ENCODE assay signal across 11 cellular contexts in the genomic region with DNA sequence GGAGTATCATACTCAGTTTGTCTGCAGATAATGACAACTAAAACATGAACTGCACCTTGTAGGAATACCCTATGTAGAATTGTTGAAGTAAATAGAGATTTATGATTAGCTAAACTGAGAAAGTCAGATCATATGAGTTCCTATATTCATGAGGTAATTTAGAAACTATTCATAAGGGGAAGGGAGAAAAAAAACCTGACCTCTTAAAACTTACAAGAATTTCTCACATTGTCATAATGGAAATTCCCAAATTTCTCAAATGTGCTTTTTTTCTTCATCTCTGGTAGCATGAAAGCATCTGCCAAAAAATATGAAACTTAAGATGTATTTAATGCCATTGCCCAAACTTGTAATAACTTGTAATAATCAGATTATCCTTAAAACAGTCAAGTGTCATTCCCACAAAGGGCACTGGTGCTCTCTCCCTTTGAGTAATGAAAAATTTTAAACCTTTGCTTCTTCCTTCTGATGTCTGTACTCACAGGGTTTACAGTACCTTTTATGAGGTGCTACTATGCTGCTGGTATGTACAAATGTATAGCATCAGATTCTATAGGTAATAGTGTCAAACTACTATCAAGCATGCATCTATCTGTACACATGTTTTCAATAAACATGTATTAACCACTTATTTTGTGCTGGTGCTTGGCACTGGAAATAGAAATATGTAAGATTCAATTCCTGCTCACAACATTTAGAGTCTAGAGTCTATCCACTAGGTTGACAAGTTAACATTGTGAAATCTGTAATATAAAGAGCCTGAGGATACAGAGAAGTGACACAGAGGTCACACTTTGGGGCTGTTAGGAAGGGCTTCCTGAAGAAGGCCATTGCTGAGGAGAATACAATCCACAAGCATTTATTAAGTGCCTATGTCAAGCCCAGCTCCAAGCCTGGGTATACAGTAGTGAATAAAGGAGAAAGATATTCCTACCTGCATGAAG. TPM values are rescaled to one million over a fixed set of nuclear protein-coding genes. Genes with fewer than 3 reads are reported as not detected.
DNase-seq lines count a peak whose midpoint lies in the region; ATAC-seq, FAIRE-seq and TF ChIP-seq lines count a peak whose summit lies in the region.
"Had no signal": no experiment of that assay in that cellular context is flagged by ENCODE, and none has a peak within 500 bp of the region (broad histone marks: within the 10 kb centered on the region; RNA-seq: fewer than 3 reads in every experiment).

No MANE protein-coding gene starts in this region.

- in situ Hi-C loops in HepG2 (cut with HindIII; ENCODE audit: extremely low pct_ligation_motif_present, low pct_unique_long_range_greater_than_20kb): no loop called here

- BruUV-seq in HepG2 (replicated peaks; lab: Mats Ljungman, UMichigan): no TSS peak

- no peaks in the 10 kb centered on the region; a peak in 2 of 5 replicates for H3K27me3 ChIP-seq in HepG2 (ENCODE audit: control insufficient read depth in 1 of 2, insufficient read depth in 2 of 2, low read length in 2 of 2)
- no peaks in the 10 kb centered on the region for H3K27me3 ChIP-seq in right cardiac atrium (ENCODE audit: control insufficient read depth, insufficient read depth)
- H3K27me3 ChIP-seq: SJSA1 had no signal

- H3K27ac Mint-ChIP-seq in CD14-positive monocyte: peak overlapping the region; percentile 41 to 85 (median 71)
- H3K27ac Mint-ChIP-seq in activated naive CD8-positive, alpha-beta T cell treated with anti-CD3 and anti-CD28 coated beads, Interleukin-2, amount 50 U/mL, for 24 hours: peak overlapping the region; percentile 37

- no peaks in the 10 kb centered on the region for H3K36me3 ChIP-seq in HepG2 (replicated peaks in 1 of 2; ENCODE audit: control insufficient read depth in 1 of 2, insufficient read depth in 2 of 2, low read length in 2 of 2)
- H3K36me3 ChIP-seq: lower lobe of right lung, SJSA1 had no signal

- intact Hi-C loops in CD14-positive monocyte (cut with micrococcal nuclease) (loop anchor here in 1 of 2 donors (10.0 kb wide), 1 partner anchor 45 kb away; no protein-coding TSS in a partner anchor), HepG2 (cut with micrococcal nuclease; ENCODE audit: unreplicated experiment) (no loop called here), right cardiac atrium (cut with DNase I) (no loop called here)

- H3K27ac ChIP-seq in HepG2 (ENCODE audit: extremely low read length, insufficient read depth, low read length) (no peak overlapping the region), right cardiac atrium (ENCODE audit: low read length) (no peak overlapping the region)
- H3K27ac ChIP-seq: lower lobe of right lung, SJSA1 had no signal

- H3K9me3 ChIP-seq in HepG2 (ENCODE audit: low read length) (peaks cover 3% of the 10 kb centered on the region; the same call in 1 of the 2 replicates), right cardiac atrium (ENCODE audit: control insufficient read depth, low read length) (no peaks in the 10 kb centered on the region)
- H3K9me3 ChIP-seq: lower lobe of right lung, SJSA1 had no signal

- no peak overlapping the region for H3K9ac ChIP-seq in HepG2 (ENCODE audit: insufficient read depth, low read depth, low read length)

- FAIRE-seq in HepG2 (lab: Jason Lieb, UNC): no peak

- POLR2A ChIA-PET in HepG2 (lab: Yijun Ruan, JAX): no interaction called here

- TF ChIP-seq POLR2A in HepG2 (IDR thresholded peaks at IDR 0.05; ENCODE audit: insufficient read depth in 1 of 2, low read depth in 2 of 2, low read length in 2 of 2): no peak

- no peak for DNase-seq in CD14-positive monocyte (ENCODE audit: low spot score)
- DNase-seq in activated naive CD8-positive, alpha-beta T cell treated with anti-CD3 and anti-CD28 coated beads, Interleukin-2, amount 50 U/mL, for 24 hours: no peak
- DNase-seq in HepG2 (ENCODE audit: low spot score): no peak
- no peak for DNase-seq in right cardiac atrium
- no peak for DNase-seq in activated CD8-positive, alpha-beta memory T cell treated with anti-CD3 and anti-CD28 coated beads, Interleukin-2, amount 50 U/mL, for 48 hours
- DNase-seq: CD4-positive, CD25-positive, alpha-beta regulatory T cell; lower lobe of right lung had no signal

- H3K36me3 Mint-ChIP-seq in CD14-positive monocyte: peaks cover under 1 to 2% of the 10 kb centered on the region in 2 donors
- H3K36me3 Mint-ChIP-seq in activated naive CD8-positive, alpha-beta T cell treated with anti-CD3 and anti-CD28 coated beads, Interleukin-2, amount 50 U/mL, for 24 hours (ENCODE audit: low read depth): no peaks in the 10 kb centered on the region
- H3K36me3 Mint-ChIP-seq: CD4-positive, CD25-positive, alpha-beta regulatory T cell had no signal

- H3K4me1 ChIP-seq in HepG2 (ENCODE audit: insufficient read depth, low read length): peaks cover 17% of the 10 kb centered on the region
- H3K4me1 ChIP-seq in right cardiac atrium (ENCODE audit: control insufficient read depth, insufficient read depth, low read length): no peaks in the 10 kb centered on the region

- no peak for TF ChIP-seq RAD21 in HepG2 (CRISPR knock-in tag; IDR thresholded peaks at IDR 0.05)

- no peak overlapping the region for H3K4me3 ChIP-seq in HepG2 (replicated peaks in 1 of 3; ENCODE audit: insufficient read depth in 1 of 3, low read depth in 2 of 3, low read length in 3 of 3)
- H3K4me3 ChIP-seq in right cardiac atrium (ENCODE audit: low read length): no peak overlapping the region
- H3K4me3 ChIP-seq: lower lobe of right lung, SJSA1 had no signal

- peaks cover 0 to 4% (median 1%) of the 10 kb centered on the region in 3 donors for H3K27me3 Mint-ChIP-seq in CD14-positive monocyte (ENCODE audit: low read depth in 3 of 3)
- peaks cover 4% of the 10 kb centered on the region for H3K27me3 Mint-ChIP-seq in activated naive CD8-positive, alpha-beta T cell treated with anti-CD3 and anti-CD28 coated beads, Interleukin-2, amount 50 U/mL, for 24 hours

- peaks cover 38% of the 10 kb centered on the region for H3K4me1 Mint-ChIP-seq in CD14-positive monocyte
- H3K4me1 Mint-ChIP-seq in activated naive CD8-positive, alpha-beta T cell treated with anti-CD3 and anti-CD28 coated beads, Interleukin-2, amount 50 U/mL, for 24 hours: peaks cover 21% of the 10 kb centered on the region

- peaks cover 5 to 12% (median 10%) of the 10 kb centered on the region in 7 donors for H3K9me3 Mint-ChIP-seq in CD14-positive monocyte
- H3K9me3 Mint-ChIP-seq in activated naive CD8-positive, alpha-beta T cell treated with anti-CD3 and anti-CD28 coated beads, Interleukin-2, amount 50 U/mL, for 24 hours: no peaks in the 10 kb centered on the region

- TF ChIP-seq CTCF in CD14-positive monocyte (IDR thresholded peaks at IDR 0.05) (no peak), HepG2 (CRISPR knock-in tag; IDR thresholded peaks at IDR 0.05) (no peak)

- TF ChIP-seq EP300 in HepG2 (IDR thresholded peaks at IDR 0.05; ENCODE audit: low read depth in 2 of 2, low read length in 2 of 2): no peak
- no peak for TF ChIP-seq EP300 in HepG2 (CRISPR knock-in tag; IDR thresholded peaks at IDR 0.05; ENCODE audit: borderline replicate concordance)

- no peak overlapping the region for H3K4me3 Mint-ChIP-seq in CD14-positive monocyte
- H3K4me3 Mint-ChIP-seq in activated naive CD8-positive, alpha-beta T cell treated with anti-CD3 and anti-CD28 coated beads, Interleukin-2, amount 50 U/mL, for 24 hours: no peak overlapping the region
- H3K4me3 Mint-ChIP-seq: CD4-positive, CD25-positive, alpha-beta regulatory T cell had no signal

- CTCF ChIA-PET in HepG2 (lab: Yijun Ruan, JAX; ENCODE audit: low intra/inter-chr PET ratio, low total read pairs): no interaction called here

- H2AFZ ChIP-seq in HepG2 (ENCODE audit: low read length): no peak overlapping the region

- ATAC-seq in GM19023 (IDR thresholded peaks at IDR 0.05; ENCODE audit: unreplicated experiment) (peak; percentile 26), HG02884 (IDR thresholded peaks at IDR 0.05; ENCODE audit: unreplicated experiment) (peak; percentile 42), HepG2 (no peak), right cardiac atrium (no peak), HG02763 (IDR thresholded peaks at IDR 0.05; ENCODE audit: unreplicated experiment) (no peak)
- peak; percentile 47 for ATAC-seq in activated naive CD8-positive, alpha-beta T cell treated with anti-CD3 and anti-CD28 coated beads, Interleukin-2, amount 50 U/mL, for 24 hours

- no peaks in the 10 kb centered on the region for H4K20me1 ChIP-seq in HepG2 (ENCODE audit: insufficient read depth, low read length)

- H3K4me2 ChIP-seq in HepG2 (ENCODE audit: low read depth, low read length): no peak overlapping the region

- no peaks in the 10 kb centered on the region for H3K79me2 ChIP-seq in HepG2 (ENCODE audit: insufficient read depth, low read length)

RNA-seq across cellular contexts. Expression of a gene that starts 17.4 kb away (rescaled TPM):
- polyA plus RNA-seq in CD14-positive monocyte: 10 to 100 TPM; 43.0 to 49.7 TPM
- total RNA-seq in HepG2 (2016; rRNA removed; fragmentation: Illumina TruSeq; extraction: Trizol): 18.1 and 20.9 TPM in 2 replicates
- total RNA-seq in HepG2 (2016; cell fraction: cytosol; rRNA removed; fragmentation: Illumina TruSeq; extraction: Trizol; ENCODE audit: low read depth): 11.5 and 14.6 TPM in 2 replicates
- total RNA-seq in HepG2 (2016; cell fraction: insoluble cytoplasmic fraction; rRNA removed; fragmentation: Illumina TruSeq; extraction: Trizol): 15.8 and 19.6 TPM in 2 replicates
- 26.0 and 26.2 TPM in 2 replicates for total RNA-seq in HepG2 (2016; cell fraction: membrane; rRNA removed; fragmentation: Illumina TruSeq; extraction: Trizol)
- total RNA-seq in HepG2 (2016; cell fraction: nucleus; rRNA removed; fragmentation: Illumina TruSeq; extraction: Trizol): 20.6 and 21.4 TPM in 2 replicates
- 31.2 and 32.6 TPM in 2 replicates for polyA plus RNA-seq in HepG2 (2011; rRNA removed)
- 23.6 and 32.3 TPM in 2 replicates for polyA plus RNA-seq in HepG2 (2011; cell fraction: cytosol; rRNA removed)
- 11.3 and 11.9 TPM in 2 replicates for polyA plus RNA-seq in HepG2 (2011; cell fraction: nucleus; rRNA removed)
- 20.1 and 41.9 TPM in 2 replicates for polyA plus RNA-seq in HepG2 (2012)
- 18.7 and 22.4 TPM in 2 replicates for polyA plus RNA-seq in HepG2 (2016; cell fraction: cytosol; fragmentation: Illumina TruSeq; extraction: Trizol; ENCODE audit: low read depth)
- polyA plus RNA-seq in HepG2 (2016; cell fraction: insoluble cytoplasmic fraction; fragmentation: Illumina TruSeq; extraction: Trizol; ENCODE audit: low read depth): 19.3 and 21.9 TPM in 2 replicates
- polyA plus RNA-seq in HepG2 (2016; cell fraction: membrane; fragmentation: Illumina TruSeq; extraction: Trizol; ENCODE audit: low read depth): 22.0 and 22.8 TPM in 2 replicates
- 32.2 and 34.3 TPM in 2 replicates for polyA plus RNA-seq in HepG2 (2016; cell fraction: nucleus; fragmentation: Illumina TruSeq; extraction: Trizol; ENCODE audit: insufficient read depth, low read depth)
- polyA minus RNA-seq in HepG2 (2011; rRNA and poly(A)+ RNA removed; ENCODE audit: low replicate concordance): 30.9 and 36.6 TPM in 2 replicates
- 22.9 and 27.9 TPM in 2 replicates for polyA minus RNA-seq in HepG2 (2011; cell fraction: cytosol; rRNA and poly(A)+ RNA removed)
- 34.3 and 35.8 TPM in 2 replicates for polyA minus RNA-seq in HepG2 (2011; cell fraction: nucleus; rRNA and poly(A)+ RNA removed)
- total RNA-seq in right cardiac atrium: 10 to 100 TPM in 1 of 4 donors, 1 to 10 TPM in 3; 6.3 to 13.3 (median 9.0) TPM
- 4.7 TPM for polyA plus RNA-seq in right cardiac atrium

RNA-seq across cellular contexts. Expression of a gene that starts 29.2 kb away (rescaled TPM):
- polyA plus RNA-seq in CD14-positive monocyte: 10 to 100 TPM; 24.1 to 29.1 TPM
- 19.4 and 23.0 TPM in 2 replicates for total RNA-seq in HepG2 (2016; rRNA removed; fragmentation: Illumina TruSeq; extraction: Trizol)
- 12.6 and 12.8 TPM in 2 replicates for total RNA-seq in HepG2 (2016; cell fraction: cytosol; rRNA removed; fragmentation: Illumina TruSeq; extraction: Trizol; ENCODE audit: low read depth)
- total RNA-seq in HepG2 (2016; cell fraction: insoluble cytoplasmic fraction; rRNA removed; fragmentation: Illumina TruSeq; extraction: Trizol): 20.1 and 20.3 TPM in 2 replicates
- total RNA-seq in HepG2 (2016; cell fraction: membrane; rRNA removed; fragmentation: Illumina TruSeq; extraction: Trizol): 21.4 and 29.8 TPM in 2 replicates
- total RNA-seq in HepG2 (2016; cell fraction: nucleus; rRNA removed; fragmentation: Illumina TruSeq; extraction: Trizol): 19.1 and 24.0 TPM in 2 replicates
- 10.4 and 13.6 TPM in 2 replicates for polyA plus RNA-seq in HepG2 (2011; rRNA removed)
- 7.1 and 11.0 TPM in 2 replicates for polyA plus RNA-seq in HepG2 (2011; cell fraction: cytosol; rRNA removed)
- polyA plus RNA-seq in HepG2 (2011; cell fraction: nucleus; rRNA removed): 6.4 and 7.0 TPM in 2 replicates
- 12.2 and 13.2 TPM in 2 replicates for polyA plus RNA-seq in HepG2 (2012)
- 15.5 and 16.7 TPM in 2 replicates for polyA plus RNA-seq in HepG2 (2016; cell fraction: cytosol; fragmentation: Illumina TruSeq; extraction: Trizol; ENCODE audit: low read depth)
- 15.6 and 15.9 TPM in 2 replicates for polyA plus RNA-seq in HepG2 (2016; cell fraction: insoluble cytoplasmic fraction; fragmentation: Illumina TruSeq; extraction: Trizol; ENCODE audit: low read depth)
- polyA plus RNA-seq in HepG2 (2016; cell fraction: membrane; fragmentation: Illumina TruSeq; extraction: Trizol; ENCODE audit: low read depth): 18.2 and 19.1 TPM in 2 replicates
- polyA plus RNA-seq in HepG2 (2016; cell fraction: nucleus; fragmentation: Illumina TruSeq; extraction: Trizol; ENCODE audit: insufficient read depth, low read depth): 19.0 and 19.8 TPM in 2 replicates
- 16.1 and 37.9 TPM in 2 replicates for polyA minus RNA-seq in HepG2 (2011; rRNA and poly(A)+ RNA removed; ENCODE audit: low replicate concordance)
- polyA minus RNA-seq in HepG2 (2011; cell fraction: cytosol; rRNA and poly(A)+ RNA removed): 9.1 and 14.1 TPM in 2 replicates
- polyA minus RNA-seq in HepG2 (2011; cell fraction: nucleus; rRNA and poly(A)+ RNA removed): 20.2 and 20.3 TPM in 2 replicates
- total RNA-seq in right cardiac atrium: 10 to 100 TPM; 46.7 to 53.6 (median 50.7) TPM
- polyA plus RNA-seq in right cardiac atrium: 25.6 TPM

Comparison
In these comparisons a context has a peak if more than half of its experiments do, and no peak if none do; other contexts are left out.
1. ATAC-seq: peak in GM19023 (single experiment), HG02884 (single experiment) and activated naive CD8-positive, alpha-beta T cell treated with anti-CD3 and anti-CD28 coated beads, Interleukin-2, amount 50 U/mL, for 24 hours (single experiment); none in HepG2 (single experiment), right cardiac atrium (0 of 2) and HG02763 (single experiment).